In the genomic region with DNA sequence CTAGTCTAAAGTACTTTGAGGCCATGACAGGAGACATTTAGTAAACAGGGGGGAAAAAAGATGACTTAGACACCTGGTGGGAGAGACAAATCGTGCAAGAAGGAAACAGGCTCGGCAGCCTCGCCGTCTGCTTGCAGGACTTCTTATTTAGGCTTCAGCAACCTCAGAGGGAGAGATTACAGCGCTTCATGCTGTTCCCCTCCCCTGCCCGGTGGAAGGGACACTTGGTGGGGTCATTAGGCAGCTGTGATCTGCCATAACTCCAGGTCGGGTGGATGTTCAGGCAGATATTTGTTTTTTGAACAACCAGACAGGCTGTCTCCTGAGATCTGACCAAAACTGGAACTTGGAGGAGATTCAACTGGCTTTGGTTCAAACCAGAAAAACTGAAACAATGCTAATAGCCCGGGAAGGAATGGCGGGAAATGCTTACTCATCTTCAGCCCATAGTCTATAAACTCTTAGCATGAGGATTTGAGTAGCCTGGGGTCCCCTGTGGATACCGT, we compare ENCODE assay signal across 10 cellular contexts. TPM values are rescaled to one million over a fixed set of nuclear protein-coding genes. Genes with fewer than 3 reads are reported as not detected.
DNase-seq lines count a peak whose midpoint lies in the region; ATAC-seq and TF ChIP-seq lines count a peak whose summit lies in the region.
"Had no signal": no experiment of that assay in that cellular context is flagged by ENCODE, and none has a peak within 500 bp of the region (broad histone marks: within the 10 kb centered on the region; RNA-seq: fewer than 3 reads in every experiment).

No MANE protein-coding gene starts in this region.

- H3K79me2 ChIP-seq in GM23248 (ENCODE audit: insufficient read depth), result no peaks in the 10 kb centered on the region

- TF ChIP-seq CTCF in VCaP (conservative IDR thresholded peaks at IDR 0.05), result no peak

- no peaks in the 10 kb centered on the region for H3K27me3 Mint-ChIP-seq in stimulated activated naive B cell treated with anti-CD40 and anti-IgM and Interleukin-4, amounts not matched to agents 10 μg/mL and 1 μg/mL and 100 μg/mL, for 72 hours

- H3K9ac ChIP-seq in GM23248, result no peak overlapping the region

- DNase-seq in GM23248, result peak; percentile 52
- peak; percentile 18 for DNase-seq in hepatic stellate cell (ENCODE audit: low spot score)
- no peak for DNase-seq in stimulated activated naive B cell treated with anti-CD40 and anti-IgM and Interleukin-4, amounts not matched to agents 10 μg/mL and 1 μg/mL and 100 μg/mL, for 72 hours
- DNase-seq in NCI-H748 treated with DMSO at 0.1 percent for 48 hours (lab: John Stamatoyannopoulos, UW), result no peak
- DNase-seq in DMS153 (lab: John Stamatoyannopoulos, UW), result no peak
- DNase-seq in Kasumi-1 (lab: John Stamatoyannopoulos, UW), result no peak
- DNase-seq: NCI-H526 treated with DMSO at 0.1 percent for 48 hours; stimulated activated CD4-positive, alpha-beta T cell treated with anti-CD3 and anti-CD28 coated beads, Interleukin-2, amount 100 ng/mL, for 48 hours had no signal

- H3K4me3 ChIP-seq in GM23248, result no peak overlapping the region

- H3K4me1 Mint-ChIP-seq in stimulated activated naive B cell treated with anti-CD40 and anti-IgM and Interleukin-4, amounts not matched to agents 10 μg/mL and 1 μg/mL and 100 μg/mL, for 72 hours, result peaks cover 6 to 9% of the 10 kb centered on the region in 2 donors

- H2AFZ ChIP-seq in GM23248, result peak overlapping the region; percentile 50; the same call in 1 of the 2 replicates

- no peaks in the 10 kb centered on the region for H3K36me3 Mint-ChIP-seq in stimulated activated naive B cell treated with anti-CD40 and anti-IgM and Interleukin-4, amounts not matched to agents 10 μg/mL and 1 μg/mL and 100 μg/mL, for 72 hours

- 62 to 66% methylated on average over 10 of the region's 10 CpGs for WGBS in GM23248 (ENCODE audit: low coverage in 1 of 2, low lambda C conversion rate in 2 of 2, missing lambda C conversion rate in 2 of 2), 2 experiments

- no peaks in the 10 kb centered on the region for H3K9me2 ChIP-seq in GM23248 (ENCODE audit: insufficient read depth)

- ATAC-seq in stimulated activated naive B cell treated with anti-CD40 and anti-IgM and Interleukin-4, amounts not matched to agents 10 μg/mL and 1 μg/mL and 100 μg/mL, for 72 hours (replicated peaks), result peak in 1 of 2 donors; percentile 57
- ATAC-seq in GM21526 (IDR thresholded peaks at IDR 0.05; ENCODE audit: low FRiP score, unreplicated experiment), result no peak

- H3K9me3 Mint-ChIP-seq in stimulated activated naive B cell treated with anti-CD40 and anti-IgM and Interleukin-4, amounts not matched to agents 10 μg/mL and 1 μg/mL and 100 μg/mL, for 72 hours, result no peaks in the 10 kb centered on the region

- peak overlapping the region; percentile 77 for H3K27ac Mint-ChIP-seq in stimulated activated naive B cell treated with anti-CD40 and anti-IgM and Interleukin-4, amounts not matched to agents 10 μg/mL and 1 μg/mL and 100 μg/mL, for 72 hours

- H3K9me3 ChIP-seq in GM23248 (ENCODE audit: low read depth), result no peaks in the 10 kb centered on the region

- H3K4me1 ChIP-seq in GM23248 (ENCODE audit: insufficient read depth), result peaks cover 8% of the 10 kb centered on the region

- in situ Hi-C loops in GM23248 (cut with MboI), result no loop called here

- no peak overlapping the region for H3K4me2 ChIP-seq in GM23248 (ENCODE audit: unreplicated experiment)

- H3K4me3 Mint-ChIP-seq in stimulated activated naive B cell treated with anti-CD40 and anti-IgM and Interleukin-4, amounts not matched to agents 10 μg/mL and 1 μg/mL and 100 μg/mL, for 72 hours, result peak overlapping the region; percentile 66 to 70

- no peak overlapping the region for H3K27ac ChIP-seq in GM23248
- peak overlapping the region; percentile 65 for H3K27ac ChIP-seq in VCaP

- H3F3A ChIP-seq in GM23248 (ENCODE audit: insufficient read depth), result no peaks in the 10 kb centered on the region

- no peaks in the 10 kb centered on the region for H3K36me3 ChIP-seq in GM23248 (ENCODE audit: low read depth)

- no peaks in the 10 kb centered on the region for H4K20me1 ChIP-seq in GM23248 (ENCODE audit: insufficient read depth)

- no peaks in the 10 kb centered on the region for H3K27me3 ChIP-seq in GM23248 (replicated peaks; ENCODE audit: insufficient read depth)

RNA-seq across cellular contexts. Expression of gene CD180, which starts 38.1 kb away (rescaled TPM):
- total RNA-seq in GM23248 (2014; rRNA removed; shearing (Covaris generic)), result not detected in 2 replicates
- not detected in 2 replicates for polyA plus RNA-seq in GM23248 (2016; fragmentation: Nextera tagmentation; extraction: Ambion mirVana)

Comparison
In these comparisons a context has a peak if more than half of its experiments do, and no peak if none do; other contexts are left out.
1. DNase-seq: peak in GM23248 (single experiment) and hepatic stellate cell (single experiment); none in stimulated activated naive B cell treated with anti-CD40 and anti-IgM and Interleukin-4, amounts not matched to agents 10 μg/mL and 1 μg/mL and 100 μg/mL, for 72 hours (single experiment), NCI-H748 treated with DMSO at 0.1 percent for 48 hours (single experiment), DMS153 (single experiment) and Kasumi-1 (0 of 2).